29 cellular contexts compared by ENCODE assay signal in genomic region chr20:7748624-7749023, GRCh38.
"Had no signal": no experiment of that assay in that cellular context is flagged by ENCODE, and none has a peak within 500 bp of the region (broad histone marks: within the 10 kb centered on the region; RNA-seq: fewer than 3 reads in every experiment).

No MANE protein-coding gene starts in this region.

- H3K9me3 Mint-ChIP-seq: stimulated activated memory B cell treated with anti-CD40 and anti-IgM and Interleukin-4, amounts not matched to agents 10 μg/mL and 1 μg/mL and 100 μg/mL, for 72 hours; stimulated activated naive B cell treated with anti-CD40 and anti-IgM and Interleukin-4, amounts not matched to agents 10 μg/mL and 1 μg/mL and 100 μg/mL, for 72 hours; stimulated activated naive CD8-positive, alpha-beta T cell treated with anti-CD3 and anti-CD28 coated beads, Interleukin-15, Interleukin-2, amounts not matched to agents 100 ng/mL and 50 ng/mL, for 24 hours had no signal

- H3K4me3 ChIP-seq: stomach, suprapubic skin, testis, thoracic aorta, thyroid gland, tibial artery, tibial nerve, transverse colon, upper lobe of left lung, upper lobe of right lung, uterus, vagina had no signal

- H3K36me3 Mint-ChIP-seq: stimulated activated effector memory CD8-positive, alpha-beta T cell treated with anti-CD3 and anti-CD28 coated beads, Interleukin-12 subunit alpha, Interleukin-12 subunit beta, amount 100 ng/mL, for 72 hours; stimulated activated memory B cell treated with anti-CD40 and anti-IgM and Interleukin-4, amounts not matched to agents 10 μg/mL and 1 μg/mL and 100 μg/mL, for 72 hours; stimulated activated naive B cell treated with anti-CD40 and anti-IgM and Interleukin-4, amounts not matched to agents 10 μg/mL and 1 μg/mL and 100 μg/mL, for 72 hours; type B pancreatic cell had no signal

- H3K27me3 Mint-ChIP-seq: stimulated activated memory B cell treated with anti-CD40 and anti-IgM and Interleukin-4, amounts not matched to agents 10 μg/mL and 1 μg/mL and 100 μg/mL, for 72 hours; stimulated activated naive CD8-positive, alpha-beta T cell treated with anti-CD3 and anti-CD28 coated beads, Interleukin-15, amount 100 ng/mL, for 72 hours; stimulated activated naive CD8-positive, alpha-beta T cell treated with anti-CD3 and anti-CD28 coated beads, Interleukin-15, Interleukin-2, amounts not matched to agents 100 ng/mL and 50 ng/mL, for 24 hours; type B pancreatic cell had no signal

- H3K4me1 ChIP-seq: stomach, suprapubic skin, testis, thyroid gland, tibial artery, tibial nerve, transverse colon, upper lobe of left lung, upper lobe of right lung, uterus, vagina had no signal

- H3K9me3 ChIP-seq: testis, thoracic aorta, thyroid gland, tibial artery, transverse colon, upper lobe of right lung, uterus, vagina had no signal

- H3K36me3 ChIP-seq: stomach, suprapubic skin, thoracic aorta, thyroid gland, tibial artery, tibial nerve, transverse colon, upper lobe of left lung, upper lobe of right lung, uterus, vagina had no signal

- H3K27me3 ChIP-seq: stomach, suprapubic skin, testis, thyroid gland, tibial artery, tibial nerve, transverse colon, upper lobe of left lung, upper lobe of right lung, uterus, vagina had no signal

- H3K27ac Mint-ChIP-seq: stimulated activated effector memory CD8-positive, alpha-beta T cell treated with anti-CD3 and anti-CD28 coated beads, Interleukin-12 subunit alpha, Interleukin-12 subunit beta, amount 100 ng/mL, for 72 hours; stimulated activated memory B cell treated with anti-CD40 and anti-IgM and Interleukin-4, amounts not matched to agents 10 μg/mL and 1 μg/mL and 100 μg/mL, for 72 hours; stimulated activated naive B cell treated with anti-CD40 and anti-IgM and Interleukin-4, amounts not matched to agents 10 μg/mL and 1 μg/mL and 100 μg/mL, for 72 hours; stimulated activated naive CD8-positive, alpha-beta T cell treated with anti-CD3 and anti-CD28 coated beads, Interleukin-15, amount 100 ng/mL, for 72 hours; stimulated activated naive CD8-positive, alpha-beta T cell treated with anti-CD3 and anti-CD28 coated beads, Interleukin-15, Interleukin-2, amounts not matched to agents 100 ng/mL and 50 ng/mL, for 24 hours; type B pancreatic cell had no signal

- H3K4me1 Mint-ChIP-seq: stimulated activated effector memory CD8-positive, alpha-beta T cell treated with anti-CD3 and anti-CD28 coated beads, Interleukin-12 subunit alpha, Interleukin-12 subunit beta, amount 100 ng/mL, for 72 hours; stimulated activated memory B cell treated with anti-CD40 and anti-IgM and Interleukin-4, amounts not matched to agents 10 μg/mL and 1 μg/mL and 100 μg/mL, for 72 hours; stimulated activated naive B cell treated with anti-CD40 and anti-IgM and Interleukin-4, amounts not matched to agents 10 μg/mL and 1 μg/mL and 100 μg/mL, for 72 hours; stimulated activated naive CD8-positive, alpha-beta T cell treated with anti-CD3 and anti-CD28 coated beads, Interleukin-15, amount 100 ng/mL, for 72 hours had no signal

- DNase-seq: stimulated activated CD4-positive, alpha-beta T cell treated with anti-CD3 and anti-CD28 coated beads, Interleukin-2, amount 100 ng/mL, for 48 hours; stimulated activated CD4-positive, alpha-beta T cell treated with anti-CD3 and anti-CD28 coated beads, Interleukin-4, amount 100 ng/mL, for 1 hour; stimulated activated CD4-positive, alpha-beta T cell treated with anti-CD3 and anti-CD28 coated beads, Interleukin-4, amount 100 ng/mL, for 24 hours; stimulated activated CD4-positive, alpha-beta T cell treated with anti-CD3 and anti-CD28 coated beads, Interleukin-4, amount 100 ng/mL, for 4 hours; stimulated activated CD8-positive, alpha-beta memory T cell treated with anti-CD3 and anti-CD28 coated beads, Interleukin-4, amount 100 ng/mL, for 48 hours; stimulated activated naive B cell treated with anti-CD40 and anti-IgM and Interleukin-4, amounts not matched to agents 10 μg/mL and 1 μg/mL and 100 μg/mL, for 72 hours; stimulated activated naive CD4-positive, alpha-beta T cell; stimulated activated naive CD4-positive, alpha-beta T cell treated with Interleukin-2 at 50 U/mL for 16 hours; stimulated activated naive CD8-positive, alpha-beta T cell treated with anti-CD3 and anti-CD28 coated beads, Interleukin-15, amount 100 ng/mL, for 72 hours; stimulated activated naive CD8-positive, alpha-beta T cell treated with anti-CD3 and anti-CD28 coated beads, Interleukin-15, Interleukin-2, amounts not matched to agents 100 U/mL and 50 U/mL, for 24 hours; stomach; substantia nigra; testis; thyroid gland; tibial artery; transverse colon; trophoblast cell; upper lobe of left lung; upper lobe of right lung; uterus had no signal

- FAIRE-seq: urothelium cell line had no signal

- ATAC-seq: stimulated activated effector memory CD8-positive, alpha-beta T cell treated with anti-CD3 and anti-CD28 coated beads, Interleukin-12 subunit alpha, Interleukin-12 subunit beta, amount 100 ng/mL, for 72 hours; stimulated activated memory B cell treated with anti-CD40 and anti-IgM and Interleukin-4, amounts not matched to agents 10 μg/mL and 1 μg/mL and 100 μg/mL, for 72 hours; stimulated activated naive B cell treated with anti-CD40 and anti-IgM and Interleukin-4, amounts not matched to agents 10 μg/mL and 1 μg/mL and 100 μg/mL, for 72 hours; stimulated activated naive CD8-positive, alpha-beta T cell treated with anti-CD3 and anti-CD28 coated beads, Interleukin-15, amount 100 ng/mL, for 72 hours; stimulated activated naive CD8-positive, alpha-beta T cell treated with anti-CD3 and anti-CD28 coated beads, Interleukin-15, Interleukin-2, amounts not matched to agents 100 U/mL and 50 U/mL, for 24 hours; upper lobe of right lung had no signal

- H3K27ac ChIP-seq: stomach, suprapubic skin, testis, thoracic aorta, thyroid gland, tibial artery, tibial nerve, transverse colon, upper lobe of left lung, upper lobe of right lung, uterus, vagina had no signal

- H3K4me3 Mint-ChIP-seq: stimulated activated effector memory CD8-positive, alpha-beta T cell treated with anti-CD3 and anti-CD28 coated beads, Interleukin-12 subunit alpha, Interleukin-12 subunit beta, amount 100 ng/mL, for 72 hours; stimulated activated memory B cell treated with anti-CD40 and anti-IgM and Interleukin-4, amounts not matched to agents 10 μg/mL and 1 μg/mL and 100 μg/mL, for 72 hours; stimulated activated naive B cell treated with anti-CD40 and anti-IgM and Interleukin-4, amounts not matched to agents 10 μg/mL and 1 μg/mL and 100 μg/mL, for 72 hours; stimulated activated naive CD8-positive, alpha-beta T cell treated with anti-CD3 and anti-CD28 coated beads, Interleukin-15, amount 100 ng/mL, for 72 hours; stimulated activated naive CD8-positive, alpha-beta T cell treated with anti-CD3 and anti-CD28 coated beads, Interleukin-15, Interleukin-2, amounts not matched to agents 100 ng/mL and 50 ng/mL, for 24 hours; type B pancreatic cell had no signal
